ENCODE assay signal across 9 cellular contexts in genomic region chr19:10418281-10419199, GRCh38. TPM values are rescaled to one million over a fixed set of nuclear protein-coding genes. Genes with fewer than 3 reads are reported as not detected.
A peak's percentile ranks its signal among the peaks of the same experiment; 100 is the strongest.
DNase-seq lines count a peak whose midpoint lies in the region; ATAC-seq and TF ChIP-seq lines count a peak whose summit lies in the region.
"Had no signal": no experiment of that assay in that cellular context is flagged by ENCODE, and none has a peak within 500 bp of the region (broad histone marks: within the 10 kb centered on the region; RNA-seq: fewer than 3 reads in every experiment).

No MANE protein-coding gene starts in this region.

- intact Hi-C loops in activated CD4-positive, alpha-beta T cell treated with anti-CD3 and anti-CD28 coated beads, Interleukin-2, amount 10 ng/mL, durations not matched to agents 24 days and 14 days (cut with micrococcal nuclease): loop anchor here (1.0 to 5.0 kb wide), 5 partner anchors 10 to 234 kb away; partner anchors contain the start of genes CDKN2D, ILF3 and KRI1

- TF ChIP-seq CTCF in coronary artery (IDR thresholded peaks at IDR 0.05): no peak

- peak overlapping the region; percentile 48 for H3K27ac Mint-ChIP-seq in activated CD4-positive, alpha-beta T cell treated with anti-CD3 and anti-CD28 coated beads, Interleukin-2, amount 10 ng/mL, durations not matched to agents 24 days and 14 days
- H3K27ac Mint-ChIP-seq in stimulated activated effector memory CD8-positive, alpha-beta T cell treated with anti-CD3 and anti-CD28 coated beads, Interleukin-12 subunit alpha, Interleukin-12 subunit beta, amount 100 ng/mL, for 72 hours: peak overlapping the region; percentile 90

- peaks cover 8% of the 10 kb centered on the region for H3K27me3 Mint-ChIP-seq in activated CD4-positive, alpha-beta T cell treated with anti-CD3 and anti-CD28 coated beads, Interleukin-2, amount 10 ng/mL, durations not matched to agents 24 days and 14 days

- H3K4me1 Mint-ChIP-seq in activated CD4-positive, alpha-beta T cell treated with anti-CD3 and anti-CD28 coated beads, Interleukin-2, amount 10 ng/mL, durations not matched to agents 24 days and 14 days: peaks cover 56% of the 10 kb centered on the region
- peaks cover 67% of the 10 kb centered on the region for H3K4me1 Mint-ChIP-seq in stimulated activated effector memory CD8-positive, alpha-beta T cell treated with anti-CD3 and anti-CD28 coated beads, Interleukin-12 subunit alpha, Interleukin-12 subunit beta, amount 100 ng/mL, for 72 hours

- H3K27ac ChIP-seq in coronary artery: no peak overlapping the region

- H3K4me3 ChIP-seq in coronary artery: peak overlapping the region; percentile 52

- H3K36me3 Mint-ChIP-seq in activated CD4-positive, alpha-beta T cell treated with anti-CD3 and anti-CD28 coated beads, Interleukin-2, amount 10 ng/mL, durations not matched to agents 24 days and 14 days (ENCODE audit: low read depth): peaks cover 18% of the 10 kb centered on the region
- H3K36me3 Mint-ChIP-seq in stimulated activated effector memory CD8-positive, alpha-beta T cell treated with anti-CD3 and anti-CD28 coated beads, Interleukin-12 subunit alpha, Interleukin-12 subunit beta, amount 100 ng/mL, for 72 hours: peaks cover 42% of the 10 kb centered on the region

- no peak for ATAC-seq in stimulated activated effector memory CD8-positive, alpha-beta T cell treated with anti-CD3 and anti-CD28 coated beads, Interleukin-12 subunit alpha, Interleukin-12 subunit beta, amount 100 ng/mL, for 72 hours
- ATAC-seq in GM21529 (IDR thresholded peaks at IDR 0.05; ENCODE audit: unreplicated experiment) (no peak), GM21576 (IDR thresholded peaks at IDR 0.05; ENCODE audit: unreplicated experiment) (no peak)

- H3K4me3 Mint-ChIP-seq in activated CD4-positive, alpha-beta T cell treated with anti-CD3 and anti-CD28 coated beads, Interleukin-2, amount 10 ng/mL, durations not matched to agents 24 days and 14 days: peak overlapping the region; percentile 92
- peak overlapping the region; percentile 81 for H3K4me3 Mint-ChIP-seq in stimulated activated effector memory CD8-positive, alpha-beta T cell treated with anti-CD3 and anti-CD28 coated beads, Interleukin-12 subunit alpha, Interleukin-12 subunit beta, amount 100 ng/mL, for 72 hours

- H3K9me3 Mint-ChIP-seq in activated CD4-positive, alpha-beta T cell treated with anti-CD3 and anti-CD28 coated beads, Interleukin-2, amount 10 ng/mL, durations not matched to agents 24 days and 14 days: no peaks in the 10 kb centered on the region
- no peaks in the 10 kb centered on the region for H3K9me3 Mint-ChIP-seq in stimulated activated effector memory CD8-positive, alpha-beta T cell treated with anti-CD3 and anti-CD28 coated beads, Interleukin-12 subunit alpha, Interleukin-12 subunit beta, amount 100 ng/mL, for 72 hours

- peak; percentile 77 for DNase-seq in activated CD4-positive, alpha-beta T cell treated with anti-CD3 and anti-CD28 coated beads, Interleukin-2, amount 10 ng/mL, durations not matched to agents 24 days and 14 days
- DNase-seq in activated CD4-positive, alpha-beta T cell treated with anti-CD3 and anti-CD28 coated beads, Interleukin-2, amount 50 U/mL, for 4 hours: no peak
- DNase-seq in NCI-H446 (lab: John Stamatoyannopoulos, UW) (peak; percentile 45 to 46), coronary artery (ENCODE audit: low spot score) (no peak), DMS153 treated with DMSO at 0.1 percent for 48 hours (lab: John Stamatoyannopoulos, UW; ENCODE audit: unreplicated experiment) (no peak)
- DNase-seq in stimulated activated effector memory CD8-positive, alpha-beta T cell treated with anti-CD3 and anti-CD28 coated beads, Interleukin-12 subunit alpha, Interleukin-12 subunit beta, amount 100 ng/mL, for 72 hours (ENCODE audit: low spot score in 2 of 2): peak in 1 of 2 donors; percentile 58
- DNase-seq: NCI-H526 treated with DMSO at 0.1 percent for 48 hours had no signal

RNA-seq across cellular contexts. Expression of gene PDE4A, which starts 1.8 kb away (rescaled TPM):
- 55.3 and 58.0 TPM in 2 replicates for total RNA-seq in activated CD4-positive, alpha-beta T cell treated with anti-CD3 and anti-CD28 coated beads, Interleukin-2, amount 10 ng/mL, durations not matched to agents 24 days and 14 days

RNA-seq across cellular contexts. Expression of gene CDC37, which starts 15.2 kb away (rescaled TPM):
- total RNA-seq in activated CD4-positive, alpha-beta T cell treated with anti-CD3 and anti-CD28 coated beads, Interleukin-2, amount 10 ng/mL, durations not matched to agents 24 days and 14 days: 304 and 310 TPM in 2 replicates

RNA-seq across cellular contexts. Expression of gene TYK2, which starts 38.2 kb away (rescaled TPM):
- 244 and 255 TPM in 2 replicates for total RNA-seq in activated CD4-positive, alpha-beta T cell treated with anti-CD3 and anti-CD28 coated beads, Interleukin-2, amount 10 ng/mL, durations not matched to agents 24 days and 14 days

Comparison
In these comparisons a context has a peak if more than half of its experiments do, and no peak if none do; other contexts are left out.
1. DNase-seq: peak in activated CD4-positive, alpha-beta T cell treated with anti-CD3 and anti-CD28 coated beads, Interleukin-2, amount 10 ng/mL, durations not matched to agents 24 days and 14 days (single experiment) and NCI-H446 (2 of 2); none in activated CD4-positive, alpha-beta T cell treated with anti-CD3 and anti-CD28 coated beads, Interleukin-2, amount 50 U/mL, for 4 hours (0 of 2), coronary artery (single experiment) and DMS153 treated with DMSO at 0.1 percent for 48 hours (single experiment).